In the genomic region with DNA sequence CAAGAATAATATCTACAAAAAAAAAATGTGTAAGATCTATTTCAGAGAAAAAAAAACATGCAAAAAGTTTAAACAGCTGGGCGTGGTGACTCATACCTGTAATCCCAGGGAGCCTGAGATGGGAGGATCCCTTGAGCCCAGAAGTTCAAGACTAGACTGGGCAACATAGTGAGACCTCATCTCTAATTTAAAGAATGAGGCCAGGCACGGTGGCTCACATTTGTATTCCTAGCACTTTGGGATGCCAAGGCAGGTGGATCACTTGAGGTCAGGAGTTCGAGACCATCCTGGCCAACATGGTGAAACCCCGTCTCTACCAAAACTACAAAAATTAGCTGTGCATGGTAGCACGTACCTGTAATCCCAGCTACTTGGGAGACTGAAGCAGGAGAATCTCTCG, we compare ENCODE assay signal across 5 cellular contexts. TPM values are rescaled to one million over a fixed set of nuclear protein-coding genes. Genes with fewer than 3 reads are reported as not detected.
"Had no signal": no experiment of that assay in that cellular context is flagged by ENCODE, and none has a peak within 500 bp of the region (broad histone marks: within the 10 kb centered on the region; RNA-seq: fewer than 3 reads in every experiment).

No MANE protein-coding gene starts in this region.

RNA-seq across cellular contexts. Expression of gene L1TD1, which starts 9.4 kb away (rescaled TPM):
- total RNA-seq: endothelial cell of umbilical vein, gastrocnemius medialis, glomerular endothelial cell, occipital lobe had no signal
- polyA plus RNA-seq: neural cell had no signal
